ENCODE assay signal across 9 cellular contexts in the genomic region with DNA sequence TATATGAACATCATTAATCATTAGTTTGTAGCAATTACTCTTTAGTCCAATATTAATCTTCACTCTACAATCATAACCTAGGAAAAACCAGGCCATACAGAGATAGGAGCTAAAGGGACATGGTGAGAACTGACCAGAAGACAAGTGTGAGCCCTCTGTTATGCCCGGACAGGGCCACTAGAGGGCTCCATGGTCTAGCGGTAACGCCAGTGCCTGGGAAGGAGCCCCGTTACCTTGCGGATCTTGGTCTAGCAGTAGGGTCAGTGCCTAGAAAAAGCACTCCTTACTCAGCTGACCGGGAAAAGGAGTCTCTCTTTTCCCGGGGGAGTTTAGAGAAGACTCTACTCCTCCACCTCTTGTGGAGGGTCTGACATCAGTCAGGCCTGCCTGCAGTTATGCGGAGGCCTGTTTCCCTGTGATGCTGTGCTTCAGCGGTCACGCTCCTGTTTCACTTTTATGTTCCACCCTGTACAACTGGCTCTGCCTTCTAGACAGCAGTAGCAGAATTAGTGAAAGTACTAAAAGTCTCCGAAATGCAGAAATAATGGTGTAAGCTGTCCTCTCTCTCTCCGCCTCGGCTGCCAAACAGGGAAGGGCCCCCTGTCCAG. TPM values are rescaled to one million over a fixed set of nuclear protein-coding genes. Genes with fewer than 3 reads are reported as not detected.
A peak's percentile ranks its signal among the peaks of the same experiment; 100 is the strongest.
DNase-seq lines count a peak whose midpoint lies in the region; ATAC-seq and TF ChIP-seq lines count a peak whose summit lies in the region.
"Had no signal": no experiment of that assay in that cellular context is flagged by ENCODE, and none has a peak within 500 bp of the region (broad histone marks: within the 10 kb centered on the region; RNA-seq: fewer than 3 reads in every experiment).

No MANE protein-coding gene starts in this region.

- no peaks in the 10 kb centered on the region for H3K9me3 Mint-ChIP-seq in CD4-positive, alpha-beta T cell
- H3K9me3 Mint-ChIP-seq in neural progenitor cell = peaks cover 2% of the 10 kb centered on the region

- H3K36me3 Mint-ChIP-seq in CD4-positive, alpha-beta T cell (ENCODE audit: low read depth) = no peaks in the 10 kb centered on the region
- H3K36me3 Mint-ChIP-seq in neural progenitor cell = no peaks in the 10 kb centered on the region

- H2AFZ ChIP-seq in PC-9 = no peak overlapping the region
- H2AFZ ChIP-seq in fibroblast of lung (ENCODE audit: low read length) = peak overlapping the region; percentile 78
- H2AFZ ChIP-seq in neural progenitor cell (replicated peaks) = peak overlapping the region; percentile 85

- peak; percentile 58 for ATAC-seq in CD4-positive, alpha-beta T cell (ENCODE audit: poor library complexity)
- no peak for ATAC-seq in stimulated activated naive CD8-positive, alpha-beta T cell treated with anti-CD3 and anti-CD28 coated beads, Interleukin-15, Interleukin-2, amounts not matched to agents 100 U/mL and 50 U/mL, for 24 hours
- no peak for ATAC-seq in HG03378 (IDR thresholded peaks at IDR 0.05; ENCODE audit: unreplicated experiment)

- no peaks in the 10 kb centered on the region for H3K36me3 ChIP-seq in PC-9 (ENCODE audit: low read depth)
- no peaks in the 10 kb centered on the region for H3K36me3 ChIP-seq in fibroblast of lung (ENCODE audit: control insufficient read depth, insufficient read depth, low read length)
- no peaks in the 10 kb centered on the region for H3K36me3 ChIP-seq in neural progenitor cell

- no peaks in the 10 kb centered on the region for H4K20me1 ChIP-seq in PC-9 (ENCODE audit: insufficient read depth)
- no peaks in the 10 kb centered on the region for H4K20me1 ChIP-seq in fibroblast of lung (ENCODE audit: control insufficient read depth, extremely low read depth, insufficient read depth, low read length)
- no peaks in the 10 kb centered on the region for H4K20me1 ChIP-seq in neural progenitor cell (ENCODE audit: low read depth)

- H3K79me2 ChIP-seq in PC-9 (ENCODE audit: low read depth) (no peaks in the 10 kb centered on the region), fibroblast of lung (ENCODE audit: control insufficient read depth, insufficient read depth, low read length) (no peaks in the 10 kb centered on the region), neural progenitor cell (ENCODE audit: low read depth) (no peaks in the 10 kb centered on the region)

- CTCF ChIA-PET in CD4-positive, alpha-beta T cell (lab: Charles Lee) = interaction anchor here (0.5 to 1.6 kb wide), 7 partner anchors 84 to 613 kb away, joined by 3 to 11 read pairs (median 3); a partner anchor contains a TSS
- CTCF ChIA-PET in PC-9 (lab: Charles Lee) = interaction anchor here (0.6 to 1.2 kb wide), 2 partner anchors 352 to 560 kb away, joined by 3 read pairs; no protein-coding TSS in a partner anchor

- H3K4me3 Mint-ChIP-seq in CD4-positive, alpha-beta T cell = peak overlapping the region; percentile 56
- no peak overlapping the region for H3K4me3 Mint-ChIP-seq in neural progenitor cell

- H3K27me3 ChIP-seq in CD4-positive, alpha-beta T cell (ENCODE audit: control insufficient read depth, insufficient read depth, low read length) = no peaks in the 10 kb centered on the region
- H3K27me3 ChIP-seq in PC-9 (ENCODE audit: insufficient read depth, low read depth) (peaks cover 73% of the 10 kb centered on the region), fibroblast of lung (ENCODE audit: control insufficient read depth, insufficient read depth, low read length) (no peaks in the 10 kb centered on the region), neural progenitor cell (no peaks in the 10 kb centered on the region)

- no TSS peak for BruUV-seq in PC-9 (replicated peaks; lab: Mats Ljungman, UMichigan)

- intact Hi-C loops in CD4-positive, alpha-beta T cell (cut with DNase I, micrococcal nuclease) = loop anchor here (1.0 to 10.0 kb wide), 8 partner anchors 68 to 709 kb away; no protein-coding TSS in a partner anchor
- intact Hi-C loops in PC-9 (cut with micrococcal nuclease; ENCODE audit: unreplicated experiment) = loop anchor here (5.0 kb wide), 1 partner anchor 587 kb away; no protein-coding TSS in a partner anchor

- no peak overlapping the region for H3K9ac ChIP-seq in fibroblast of lung (ENCODE audit: insufficient read depth, low read length)
- H3K9ac ChIP-seq in neural progenitor cell = no peak overlapping the region

- H3K27me3 Mint-ChIP-seq in CD4-positive, alpha-beta T cell = peaks cover 8% of the 10 kb centered on the region
- H3K27me3 Mint-ChIP-seq in neural progenitor cell (ENCODE audit: insufficient read depth, low read depth) = peaks cover 4% of the 10 kb centered on the region

- H3K4me1 ChIP-seq in PC-9 (replicated peaks; ENCODE audit: insufficient read depth) = no peaks in the 10 kb centered on the region
- H3K4me1 ChIP-seq in fibroblast of lung (ENCODE audit: control insufficient read depth, extremely low read depth, insufficient read depth, low read length) = no peaks in the 10 kb centered on the region
- no peaks in the 10 kb centered on the region for H3K4me1 ChIP-seq in neural progenitor cell

- peak; percentile 96 for TF ChIP-seq CTCF in CD4-positive, alpha-beta T cell (IDR thresholded peaks at IDR 0.05)
- TF ChIP-seq CTCF in PC-9 (conservative IDR thresholded peaks at IDR 0.05) (peak; percentile 94), fibroblast of lung (conservative IDR thresholded peaks at IDR 0.05 in 1 of 2, IDR thresholded peaks at IDR 0.05 in 1 of 2; ENCODE audit: low read depth in 1 of 2, low read length in 2 of 2) (peak; percentile 89 to 90), neural progenitor cell (IDR thresholded peaks at IDR 0.05) (peak; percentile 83)

- no peak overlapping the region for H3K27ac ChIP-seq in CD4-positive, alpha-beta T cell (ENCODE audit: low read depth, low read length)
- H3K27ac ChIP-seq in PC-9 = no peak overlapping the region
- no peak overlapping the region for H3K27ac ChIP-seq in fibroblast of lung (ENCODE audit: insufficient read depth, low read length)
- H3K27ac ChIP-seq in neural progenitor cell = no peak overlapping the region

- H3K4me3 ChIP-seq in PC-9 (no peak overlapping the region), fibroblast of lung (replicated peaks in 1 of 4; ENCODE audit: control extremely low read depth in 1 of 4, insufficient read depth in 1 of 4, low read depth in 3 of 4, low read length in 4 of 4) (peak overlapping the region; percentile 6 to 54 (median 31)), neural progenitor cell (no peak overlapping the region)

- POLR2A ChIA-PET in CD4-positive, alpha-beta T cell (lab: Charles Lee) = no interaction called here
- POLR2A ChIA-PET in PC-9 (lab: Charles Lee; ENCODE audit: unreplicated experiment) = no interaction called here

- no peaks in the 10 kb centered on the region for H3K9me3 ChIP-seq in CD4-positive, alpha-beta T cell (ENCODE audit: control insufficient read depth, low read length)
- H3K9me3 ChIP-seq in PC-9 (ENCODE audit: insufficient read depth, low read depth) (no peaks in the 10 kb centered on the region), fibroblast of lung (ENCODE audit: control insufficient read depth, insufficient read depth, low read depth, low read length) (no peaks in the 10 kb centered on the region), neural progenitor cell (ENCODE audit: low read depth) (no peaks in the 10 kb centered on the region)

- H3F3A ChIP-seq in PC-9 (ENCODE audit: insufficient read depth, low read depth) (no peaks in the 10 kb centered on the region), neural progenitor cell (ENCODE audit: low read depth) (no peaks in the 10 kb centered on the region)

- peak; percentile 40 to 73 (median 54) for DNase-seq in CD4-positive, alpha-beta T cell
- DNase-seq in HPDE6-E6E7 (ENCODE audit: extremely low spot score) (peak; percentile 27), PC-9 (peak in 1 of 2 experiments; percentile 64), fibroblast of lung (ENCODE audit: low read depth in 2 of 2) (peak; percentile 39 to 66), neural progenitor cell (ENCODE audit: low spot score) (peak; percentile 82)
- peak; percentile 72 to 76 for DNase-seq in activated T-cell treated with anti-CD3 and anti-CD28 coated beads, Interleukin-2, amount 50 U/mL, for 48 hours
- peak; percentile 75 for DNase-seq in stimulated activated naive CD8-positive, alpha-beta T cell treated with anti-CD3 and anti-CD28 coated beads, Interleukin-15, Interleukin-2, amounts not matched to agents 100 U/mL and 50 U/mL, for 24 hours

- H3K9me2 ChIP-seq in PC-9 (ENCODE audit: insufficient read depth) = no peaks in the 10 kb centered on the region

- no peak overlapping the region for H3K27ac Mint-ChIP-seq in CD4-positive, alpha-beta T cell
- H3K27ac Mint-ChIP-seq in neural progenitor cell = no peak overlapping the region

- H3K4me1 Mint-ChIP-seq in CD4-positive, alpha-beta T cell (ENCODE audit: low read depth) = no peaks in the 10 kb centered on the region
- H3K4me1 Mint-ChIP-seq in neural progenitor cell = no peaks in the 10 kb centered on the region

- H3K4me2 ChIP-seq in PC-9 = no peak overlapping the region
- H3K4me2 ChIP-seq in fibroblast of lung (ENCODE audit: extremely low read depth, insufficient read depth, low read length) = peak overlapping the region; percentile 40
- no peak overlapping the region for H3K4me2 ChIP-seq in neural progenitor cell

RNA-seq across cellular contexts. Expression of a gene that starts 13.8 kb away (rescaled TPM):
- not detected for total RNA-seq in CD4-positive, alpha-beta T cell
- total RNA-seq in PC-9 (2021) = not detected in 2 replicates
- total RNA-seq in fibroblast of lung = not detected in 2 replicates
- not detected in 2 replicates for polyA plus RNA-seq in fibroblast of lung
- not detected in 2 replicates for polyA plus RNA-seq in fibroblast of lung (2012)
- not detected in 2 replicates for polyA minus RNA-seq in fibroblast of lung (ENCODE audit: low replicate concordance)
- not detected in 2 replicates for total RNA-seq in neural progenitor cell (ENCODE audit: low replicate concordance)
- total RNA-seq: T-helper 1 cell treated with Interleukin-12 subunit alpha and Interleukin-12 subunit beta and Interleukin-4 antibody, amounts not matched to agents 30 ng/mL and 1 ng/mL, for 36 hours had no signal

RNA-seq across cellular contexts. Expression of a gene that starts 26.8 kb away (rescaled TPM):
- total RNA-seq in CD4-positive, alpha-beta T cell = not detected
- total RNA-seq in PC-9 (2021) (not detected in 2 replicates), fibroblast of lung (under 0.01 and 0.17 TPM in 2 replicates), neural progenitor cell (ENCODE audit: low replicate concordance) (1.4 and 1.5 TPM in 2 replicates)
- polyA plus RNA-seq in fibroblast of lung = 0.02 TPM in 1 of 2 replicates, not detected in the other
- polyA plus RNA-seq in fibroblast of lung (2012) = not detected in 2 replicates
- polyA minus RNA-seq in fibroblast of lung (ENCODE audit: low replicate concordance) = not detected in 2 replicates

RNA-seq across cellular contexts. Expression of a gene that starts 45.1 kb away (rescaled TPM):
- total RNA-seq in CD4-positive, alpha-beta T cell = not detected
- total RNA-seq in PC-9 (2021) (not detected in 2 replicates), fibroblast of lung (not detected in 2 replicates), neural progenitor cell (ENCODE audit: low replicate concordance) (not detected in 2 replicates)
- not detected in 2 replicates for polyA plus RNA-seq in fibroblast of lung
- not detected in 2 replicates for polyA plus RNA-seq in fibroblast of lung (2012)
- not detected in 2 replicates for polyA minus RNA-seq in fibroblast of lung (ENCODE audit: low replicate concordance)
- total RNA-seq: T-helper 1 cell treated with Interleukin-12 subunit alpha and Interleukin-12 subunit beta and Interleukin-4 antibody, amounts not matched to agents 30 ng/mL and 1 ng/mL, for 36 hours had no signal

Comparison
In these comparisons a context has a peak if more than half of its experiments do, and no peak if none do; other contexts are left out.
1. H3K4me3 ChIP-seq: peak in fibroblast of lung (4 of 4); none in PC-9 (single experiment) and neural progenitor cell (single experiment).
2. Peak in every context shown above with its lines, with median percentiles within 50 percentile points of each other: CTCF ChIP-seq.